ENCODE assay signal across 18 cellular contexts in the genomic region with DNA sequence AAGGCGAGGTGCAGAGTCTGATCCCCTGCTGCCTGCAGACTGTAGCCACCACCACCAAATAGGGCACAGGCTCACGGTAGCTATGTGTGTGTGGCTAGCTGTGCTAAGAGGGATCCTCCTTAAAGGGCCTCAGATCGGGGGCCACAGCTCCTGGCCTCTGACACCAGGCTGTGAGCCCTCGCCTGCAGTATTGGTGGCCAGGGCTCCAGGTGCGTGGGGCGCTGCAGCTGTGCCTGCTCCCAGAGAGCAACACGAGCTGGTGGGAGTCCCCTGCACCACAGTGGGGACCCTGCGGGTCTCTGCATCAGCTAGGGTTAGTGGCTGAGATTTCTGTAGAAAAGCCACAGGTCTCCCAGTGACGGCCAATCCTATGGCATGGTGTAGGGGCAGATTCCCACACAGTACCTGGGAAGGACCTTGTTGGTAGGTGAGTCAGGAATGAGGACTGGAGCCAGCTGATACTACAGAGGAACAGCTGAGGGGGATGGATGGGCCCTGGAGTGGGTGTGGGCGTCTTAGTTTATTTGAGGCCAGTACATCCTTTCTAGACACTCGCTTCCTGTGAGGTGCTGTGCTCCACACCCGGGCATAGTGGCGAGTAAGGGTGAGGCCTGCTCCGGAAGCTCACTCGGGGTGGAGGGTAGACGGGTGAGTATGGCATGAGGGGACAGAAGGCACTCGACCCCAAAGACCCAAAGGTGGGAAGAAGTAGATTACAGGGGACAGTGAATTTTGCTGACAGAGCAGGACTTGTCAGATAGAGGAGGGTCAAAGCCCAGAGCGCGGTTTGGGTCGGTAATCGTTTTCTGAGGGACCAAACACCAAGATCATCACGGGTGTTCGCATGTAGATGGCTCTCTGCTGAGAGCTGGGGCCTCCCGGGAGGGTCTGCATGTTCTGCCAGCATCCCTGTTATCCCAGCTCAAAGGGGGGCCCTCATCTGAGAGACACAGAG.
"Had no signal": no experiment of that assay in that cellular context is flagged by ENCODE, and none has a peak within 500 bp of the region (broad histone marks: within the 10 kb centered on the region; RNA-seq: fewer than 3 reads in every experiment).

No MANE protein-coding gene starts in this region.

- H3K27ac Mint-ChIP-seq: activated CD8-positive, alpha-beta T cell treated with anti-CD3 and anti-CD28 coated beads, Interleukin-2, amount 10 ng/mL, durations not matched to agents 7 days and 5 days; activated naive CD4-positive, alpha-beta T cell treated with anti-CD3 and anti-CD28 coated beads, Interleukin-2, amount 10 ng/mL, durations not matched to agents 7 days and 5 days; nephron; progenitor cell of endocrine pancreas had no signal

- H3K27me3 ChIP-seq: breast epithelium, esophagus squamous epithelium had no signal

- ATAC-seq: activated CD8-positive, alpha-beta T cell treated with anti-CD3 and anti-CD28 coated beads, Interleukin-2, amount 10 ng/mL, durations not matched to agents 7 days and 5 days; left cardiac atrium had no signal

- H3K4me3 Mint-ChIP-seq: activated CD8-positive, alpha-beta T cell treated with anti-CD3 and anti-CD28 coated beads, Interleukin-2, amount 10 ng/mL, durations not matched to agents 7 days and 5 days; activated naive CD4-positive, alpha-beta T cell treated with anti-CD3 and anti-CD28 coated beads, Interleukin-2, amount 10 ng/mL, durations not matched to agents 7 days and 5 days; nephron had no signal

- DNase-seq: activated CD4-positive, alpha-beta T cell treated with anti-CD3 and anti-CD28 coated beads for 48 hours; activated CD4-positive, CD25-positive, alpha-beta regulatory T cell; activated CD8-positive, alpha-beta memory T cell treated with anti-CD3 and anti-CD28 coated beads, Interleukin-2, amount 50 U/mL, for 4 hours; activated CD8-positive, alpha-beta T cell treated with anti-CD3 and anti-CD28 coated beads, Interleukin-2, amount 10 ng/mL, durations not matched to agents 7 days and 5 days; activated effector memory CD4-positive, alpha-beta T cell treated with Interleukin-2 at 50 U/mL for 16 hours; activated naive CD4-positive, alpha-beta T cell treated with anti-CD3 and anti-CD28 coated beads, Interleukin-2, amount 10 ng/mL, durations not matched to agents 7 days and 5 days; activated T-cell treated with anti-CD3 and anti-CD28 coated beads, Interleukin-2, amount 50 U/mL, for 48 hours; effector CD8-positive, alpha-beta T cell; esophagus squamous epithelium; left cardiac atrium; stimulated activated CD4-positive, alpha-beta T cell treated with anti-CD3 and anti-CD28 coated beads, Interleukin-15, amount 100 ng/mL, for 24 hours; stimulated activated CD4-positive, alpha-beta T cell treated with anti-CD3 and anti-CD28 coated beads, Interleukin-2, amount 100 ng/mL, for 48 hours; SW 1271; T-helper 9 cell had no signal

- H3K4me1 ChIP-seq: breast epithelium had no signal

- H3K4me3 ChIP-seq: breast epithelium, esophagus squamous epithelium, skin epidermis had no signal

- H3K27me3 Mint-ChIP-seq: activated naive CD4-positive, alpha-beta T cell treated with anti-CD3 and anti-CD28 coated beads, Interleukin-2, amount 10 ng/mL, durations not matched to agents 7 days and 5 days; progenitor cell of endocrine pancreas had no signal

- H3K9me3 ChIP-seq: breast epithelium had no signal

- H3K9me3 Mint-ChIP-seq: activated naive CD4-positive, alpha-beta T cell treated with anti-CD3 and anti-CD28 coated beads, Interleukin-2, amount 10 ng/mL, durations not matched to agents 7 days and 5 days had no signal

- H3K36me3 ChIP-seq: breast epithelium had no signal
